ENCODE assay signal across 12 cellular contexts in genomic region chr15:99474041-99474906, GRCh38.
A peak's percentile ranks its signal among the peaks of the same experiment; 100 is the strongest.
DNase-seq lines count a peak whose midpoint lies in the region; ATAC-seq and TF ChIP-seq lines count a peak whose summit lies in the region.
"Had no signal": no experiment of that assay in that cellular context is flagged by ENCODE, and none has a peak within 500 bp of the region (broad histone marks: within the 10 kb centered on the region; RNA-seq: fewer than 3 reads in every experiment).

No MANE protein-coding gene starts in this region.

- H3K9me3 ChIP-seq in mammary epithelial cell (replicated peaks; ENCODE audit: insufficient read depth, low read length) (no peaks in the 10 kb centered on the region), breast epithelium (no peaks in the 10 kb centered on the region), neural progenitor cell (ENCODE audit: low read depth) (no peaks in the 10 kb centered on the region), aorta (ENCODE audit: control insufficient read depth, low read length) (no peaks in the 10 kb centered on the region), prostate gland (no peaks in the 10 kb centered on the region)

- dilution Hi-C loops in mammary epithelial cell (cut with HindIII; ENCODE audit: low sequenced_read_pairs): no loop called here

- H3K4me2 ChIP-seq in mammary epithelial cell (ENCODE audit: insufficient read depth, low read depth, low read length) (no peak overlapping the region), neural progenitor cell (no peak overlapping the region)

- H3K27ac ChIP-seq in mammary epithelial cell (ENCODE audit: insufficient read depth, low read depth, low read length): no peak overlapping the region
- H3K27ac ChIP-seq in breast epithelium: peak overlapping the region in 1 of 2 donors; percentile 7
- no peak overlapping the region for H3K27ac ChIP-seq in neural progenitor cell
- peak overlapping the region in 1 of 2 donors; percentile 7 for H3K27ac ChIP-seq in aorta (ENCODE audit: low read depth in 1 of 2, low read length in 2 of 2)
- H3K27ac ChIP-seq in prostate gland: peak overlapping the region in 1 of 2 donors; percentile 58

- no peaks in the 10 kb centered on the region for H4K20me1 ChIP-seq in mammary epithelial cell (ENCODE audit: insufficient read depth, low read length)
- no peaks in the 10 kb centered on the region for H4K20me1 ChIP-seq in neural progenitor cell (ENCODE audit: low read depth)

- ATAC-seq in Right ventricle myocardium inferior (peak; percentile 81), aorta (ENCODE audit: low FRiP score) (peak; percentile 51)
- ATAC-seq: HCT116 had no signal

- CTCF ChIA-PET in mammary epithelial cell (lab: Charles Lee; ENCODE audit: low non-redundant PET): no interaction called here

- no peaks in the 10 kb centered on the region for H3K36me3 ChIP-seq in mammary epithelial cell (ENCODE audit: insufficient read depth, low read length)
- no peaks in the 10 kb centered on the region for H3K36me3 ChIP-seq in breast epithelium
- H3K36me3 ChIP-seq in neural progenitor cell: no peaks in the 10 kb centered on the region
- no peaks in the 10 kb centered on the region for H3K36me3 ChIP-seq in aorta (ENCODE audit: control insufficient read depth in 1 of 2, insufficient read depth in 2 of 2, low read length in 1 of 2)
- no peaks in the 10 kb centered on the region for H3K36me3 ChIP-seq in prostate gland

- TF ChIP-seq POLR2A in breast epithelium (IDR thresholded peaks at IDR 0.05): no peak
- no peak for TF ChIP-seq POLR2A in prostate gland (IDR thresholded peaks at IDR 0.05)

- peak overlapping the region; percentile 39 for H3K27ac Mint-ChIP-seq in neural progenitor cell
- no peak overlapping the region for H3K27ac Mint-ChIP-seq in activated T-cell treated with anti-CD3 and anti-CD28 coated beads, Interleukin-2, amount 50 U/mL, for 24 hours

- no peaks in the 10 kb centered on the region for H3K27me3 Mint-ChIP-seq in neural progenitor cell (ENCODE audit: insufficient read depth, low read depth)
- no peaks in the 10 kb centered on the region for H3K27me3 Mint-ChIP-seq in activated T-cell treated with anti-CD3 and anti-CD28 coated beads, Interleukin-2, amount 50 U/mL, for 24 hours

- in situ Hi-C loops in mammary epithelial cell (cut with MboI; ENCODE audit: low sequenced_read_pairs in 2 of 2) (no loop called here), GM13977 (cut with MboI; ENCODE audit: low pct_unique_long_range_greater_than_20kb, low sequenced_read_pairs, unreplicated experiment) (no loop called here)

- no peak for TF ChIP-seq CTCF in mammary epithelial cell (conservative IDR thresholded peaks at IDR 0.05 in 1 of 2, IDR thresholded peaks at IDR 0.05 in 1 of 2; ENCODE audit: extremely low read depth in 1 of 2, insufficient read depth in 1 of 2, low read depth in 1 of 2, low read length in 2 of 2)
- no peak for TF ChIP-seq CTCF in breast epithelium (IDR thresholded peaks at IDR 0.05)
- no peak for TF ChIP-seq CTCF in neural progenitor cell (IDR thresholded peaks at IDR 0.05)
- TF ChIP-seq CTCF in GM13977 (IDR thresholded peaks at IDR 0.05; ENCODE audit: extremely low read depth, insufficient read depth, missing control alignments): no peak
- no peak for TF ChIP-seq CTCF in prostate gland (IDR thresholded peaks at IDR 0.05)

- intact Hi-C loops in mammary epithelial cell (cut with micrococcal nuclease) (no loop called here), breast epithelium (cut with DNase I; ENCODE audit: low total_unique reads) (no loop called here), Right ventricle myocardium inferior (cut with DNase I) (no loop called here), aorta (cut with DNase I) (loop anchor here in 1 of 2 donors (10.0 kb wide), 1 partner anchor 169 kb away; no protein-coding TSS in a partner anchor), prostate gland (cut with DNase I) (no loop called here)

- peaks cover 13% of the 10 kb centered on the region for H3K4me1 Mint-ChIP-seq in neural progenitor cell
- peaks cover 41% of the 10 kb centered on the region for H3K4me1 Mint-ChIP-seq in activated T-cell treated with anti-CD3 and anti-CD28 coated beads, Interleukin-2, amount 50 U/mL, for 24 hours (ENCODE audit: low read depth)

- no peaks in the 10 kb centered on the region for H3K27me3 ChIP-seq in mammary epithelial cell (ENCODE audit: insufficient read depth, low read length)
- H3K27me3 ChIP-seq in breast epithelium: no peaks in the 10 kb centered on the region
- no peaks in the 10 kb centered on the region for H3K27me3 ChIP-seq in neural progenitor cell
- no peaks in the 10 kb centered on the region for H3K27me3 ChIP-seq in aorta (ENCODE audit: control insufficient read depth in 1 of 2, insufficient read depth in 2 of 2, low read length in 1 of 2)
- H3K27me3 ChIP-seq in prostate gland (replicated peaks; ENCODE audit: insufficient read depth): no peaks in the 10 kb centered on the region

- DNase-seq in mammary epithelial cell (no peak), breast epithelium (ENCODE audit: low spot score in 2 of 2) (no peak), Right ventricle myocardium inferior (ENCODE audit: missing footprints) (peak; percentile 82), neural progenitor cell (ENCODE audit: low spot score) (no peak), aorta (peak in 1 of 2 donors; percentile 85), GM13977 (ENCODE audit: low spot score) (no peak), prostate gland (ENCODE audit: low spot score) (no peak)
- no peak for DNase-seq in activated T-cell treated with anti-CD3 and anti-CD28 coated beads, Interleukin-2, amount 50 U/mL, for 24 hours
- DNase-seq: erythroblast, Kasumi-1, kidney glomerular epithelial cell had no signal

- peak overlapping the region; percentile 63 for H2AFZ ChIP-seq in mammary epithelial cell (ENCODE audit: low read depth, low read length)
- H2AFZ ChIP-seq in neural progenitor cell (replicated peaks): peak overlapping the region; percentile 76

- no peaks in the 10 kb centered on the region for H3K36me3 Mint-ChIP-seq in neural progenitor cell
- H3K36me3 Mint-ChIP-seq in activated T-cell treated with anti-CD3 and anti-CD28 coated beads, Interleukin-2, amount 50 U/mL, for 24 hours (ENCODE audit: low read depth): no peaks in the 10 kb centered on the region

- H3K79me2 ChIP-seq in mammary epithelial cell (ENCODE audit: insufficient read depth, low read length) (no peaks in the 10 kb centered on the region), neural progenitor cell (ENCODE audit: low read depth) (no peaks in the 10 kb centered on the region)

- H3K4me1 ChIP-seq in mammary epithelial cell (ENCODE audit: insufficient read depth, low read length) (peaks cover 25% of the 10 kb centered on the region), breast epithelium (no peaks in the 10 kb centered on the region), neural progenitor cell (peaks cover 15% of the 10 kb centered on the region), aorta (ENCODE audit: control insufficient read depth in 1 of 2, insufficient read depth in 2 of 2, low read length in 2 of 2) (no peaks in the 10 kb centered on the region), prostate gland (replicated peaks) (no peaks in the 10 kb centered on the region)

- no peaks in the 10 kb centered on the region for H3K9me3 Mint-ChIP-seq in neural progenitor cell
- no peaks in the 10 kb centered on the region for H3K9me3 Mint-ChIP-seq in activated T-cell treated with anti-CD3 and anti-CD28 coated beads, Interleukin-2, amount 50 U/mL, for 24 hours

- H3F3A ChIP-seq in neural progenitor cell (ENCODE audit: low read depth): no peaks in the 10 kb centered on the region

- H3K9ac ChIP-seq in mammary epithelial cell (ENCODE audit: insufficient read depth, low read length): no peak overlapping the region
- no peak overlapping the region for H3K9ac ChIP-seq in neural progenitor cell

- H3K4me3 Mint-ChIP-seq in neural progenitor cell: no peak overlapping the region
- H3K4me3 Mint-ChIP-seq in activated T-cell treated with anti-CD3 and anti-CD28 coated beads, Interleukin-2, amount 50 U/mL, for 24 hours: no peak overlapping the region

- whole genome bisulfite sequencing in mammary epithelial cell (ENCODE audit: low coverage, missing lambda C conversion rate): 85% methylated on average over 14 of the region's 20 CpGs
- WGBS in aorta, 2 donors: 68% methylated on average over 20 of the region's 20 CpGs
- 67% methylated on average over 20 of the region's 20 CpGs for WGBS in prostate gland

- BruUV-seq in mammary epithelial cell (replicated peaks; lab: Mats Ljungman, UMichigan): no TSS peak

- H3K4me3 ChIP-seq in mammary epithelial cell (replicated peaks in 1 of 3; ENCODE audit: insufficient read depth in 1 of 3, low read depth in 2 of 3, low read length in 3 of 3): no peak overlapping the region
- no peak overlapping the region for H3K4me3 ChIP-seq in breast epithelium
- no peak overlapping the region for H3K4me3 ChIP-seq in neural progenitor cell
- no peak overlapping the region for H3K4me3 ChIP-seq in aorta (ENCODE audit: low read length in 2 of 2)
- no peak overlapping the region for H3K4me3 ChIP-seq in prostate gland
